In genomic region chr2:105344704-105345345, GRCh38 we compare ENCODE assay signal across 8 cellular contexts. TPM values are rescaled to one million over a fixed set of nuclear protein-coding genes. Genes with fewer than 3 reads are reported as not detected.
A peak's percentile ranks its signal among the peaks of the same experiment; 100 is the strongest.
DNase-seq lines count a peak whose midpoint lies in the region; TF ChIP-seq lines count a peak whose summit lies in the region.

No MANE protein-coding gene starts in this region.

- H3K36me3 ChIP-seq in osteoblast (ENCODE audit: insufficient read depth, low read length) (peaks cover 80% of the 10 kb centered on the region), H7 (replicated peaks; ENCODE audit: control insufficient read depth, insufficient read depth, low read length) (peaks cover 33% of the 10 kb centered on the region)

- peaks cover 23% of the 10 kb centered on the region for H3K79me2 ChIP-seq in osteoblast (ENCODE audit: insufficient read depth, low read length)

- H2AFZ ChIP-seq in osteoblast (ENCODE audit: low read length) = no peak overlapping the region

- CTCF ChIA-PET in HEK293T (lab: Yijun Ruan, JAX) = interaction anchor here (1.0 to 1.3 kb wide), 2 partner anchors 200 kb away, joined by 3 to 7 read pairs; no protein-coding TSS in a partner anchor

- no peaks in the 10 kb centered on the region for H3K9me3 ChIP-seq in osteoblast (ENCODE audit: low read depth, low read length)

- no peak overlapping the region for H3K4me2 ChIP-seq in osteoblast (ENCODE audit: insufficient read depth, low read length)

- DNase-seq in GM03348 (ENCODE audit: low spot score) (peak; percentile 43), NCI-H146 treated with DMSO at 0.1 percent for 48 hours (lab: John Stamatoyannopoulos, UW; ENCODE audit: unreplicated experiment) (peak; percentile 13), cerebellum (ENCODE audit: low spot score) (peak; percentile 32), osteoblast (ENCODE audit: insufficient read length, low spot score, missing footprints) (no peak), H7 (no peak), HEK293T (ENCODE audit: extremely low spot score) (no peak), middle frontal gyrus (ENCODE audit: extremely low spot score, low spot score) (no peak)
- DNase-seq in activated CD4-positive, alpha-beta T cell treated with anti-CD3 and anti-CD28 coated beads, Interleukin-2, amount 50 U/mL, for 1 hour = no peak

- H3K27ac ChIP-seq in osteoblast (ENCODE audit: low read depth, low read length) = no peak overlapping the region

- peak; percentile 40 for TF ChIP-seq CTCF in osteoblast (IDR thresholded peaks at IDR 0.05; ENCODE audit: extremely low read depth, low read depth, low read length)

- POLR2A ChIA-PET in HEK293T (lab: Yijun Ruan, JAX) = interaction anchor here (1.0 kb wide), 1 partner anchor 15 kb away, joined by 3 read pairs; no protein-coding TSS in a partner anchor

- no peaks in the 10 kb centered on the region for H3K27me3 ChIP-seq in osteoblast (ENCODE audit: insufficient read depth, low read length)
- H3K27me3 ChIP-seq in H7 (ENCODE audit: control insufficient read depth, insufficient read depth, low read length) = no peaks in the 10 kb centered on the region

- no peaks in the 10 kb centered on the region for H3K4me1 ChIP-seq in osteoblast (ENCODE audit: insufficient read depth, low read length)

- no peaks in the 10 kb centered on the region for H4K20me1 ChIP-seq in osteoblast (ENCODE audit: insufficient read depth, low read length)

- H3K4me3 ChIP-seq in osteoblast (ENCODE audit: insufficient read depth, low read length) = no peak overlapping the region
- H3K4me3 ChIP-seq in H7 (ENCODE audit: insufficient read depth, low read depth, low read length) = no peak overlapping the region

TF ChIP-seq in HEK293T, 16 proteins besides CTCF, POLR2A, EP300 and RAD21:
- TF ChIP-seq FOXM1 (IDR thresholded peaks at IDR 0.05; ENCODE audit: borderline replicate concordance) (no peak), HDGF (IDR thresholded peaks at IDR 0.05; ENCODE audit: borderline replicate concordance) (no peak), LEF1 (IDR thresholded peaks at IDR 0.05; ENCODE audit: borderline replicate concordance) (no peak), SP1 (IDR thresholded peaks at IDR 0.05) (no peak), SUZ12 (IDR thresholded peaks at IDR 0.05) (no peak), TARDBP (IDR thresholded peaks at IDR 0.05) (no peak), ELF4 (IDR thresholded peaks at IDR 0.05) (no peak), L3MBTL2 (conservative IDR thresholded peaks at IDR 0.05) (no peak), FOXA1 (IDR thresholded peaks at IDR 0.05) (no peak)

RNA-seq across cellular contexts. Expression of gene C2orf49, which starts 7.5 kb away (rescaled TPM):
- total RNA-seq in cerebellum = 24.3 TPM
- total RNA-seq in osteoblast = 18.0 and 18.1 TPM in 2 replicates
- 8.4 and 11.4 TPM in 2 replicates for total RNA-seq in H7 (2014; rRNA removed; shearing (Covaris generic))

RNA-seq across cellular contexts. Expression of gene TGFBRAP1, which starts 15.3 kb away (rescaled TPM):
- total RNA-seq in cerebellum (19.5 TPM), osteoblast (32.6 and 32.7 TPM in 2 replicates)
- total RNA-seq in H7 (2014; rRNA removed; shearing (Covaris generic)) = 16.4 and 19.5 TPM in 2 replicates

RNA-seq across cellular contexts. Expression of gene FHL2, which starts 54.0 kb away (rescaled TPM):
- total RNA-seq in cerebellum (2.5 TPM), osteoblast (566 and 568 TPM in 2 replicates)
- 20.0 and 20.4 TPM in 2 replicates for total RNA-seq in H7 (2014; rRNA removed; shearing (Covaris generic))

Comparison
In these comparisons a context has a peak if more than half of its experiments do, and no peak if none do; other contexts are left out.
1. DNase-seq: peak in GM03348 (single experiment), NCI-H146 treated with DMSO at 0.1 percent for 48 hours (single experiment) and cerebellum (single experiment); none in osteoblast (single experiment), H7 (single experiment), HEK293T (single experiment), middle frontal gyrus (single experiment) and activated CD4-positive, alpha-beta T cell treated with anti-CD3 and anti-CD28 coated beads, Interleukin-2, amount 50 U/mL, for 1 hour (single experiment).
2. RNA of gene FHL2, which starts 54.0 kb away (total RNA-seq): 566 to 568 TPM in osteoblast; 20.0 to 20.4 TPM in H7 and 2.5 TPM in cerebellum (single experiment); every median in the first group is over 10 times any median in the second.